Comparison of ENCODE assay signal across 1 cellular context in the genomic region with DNA sequence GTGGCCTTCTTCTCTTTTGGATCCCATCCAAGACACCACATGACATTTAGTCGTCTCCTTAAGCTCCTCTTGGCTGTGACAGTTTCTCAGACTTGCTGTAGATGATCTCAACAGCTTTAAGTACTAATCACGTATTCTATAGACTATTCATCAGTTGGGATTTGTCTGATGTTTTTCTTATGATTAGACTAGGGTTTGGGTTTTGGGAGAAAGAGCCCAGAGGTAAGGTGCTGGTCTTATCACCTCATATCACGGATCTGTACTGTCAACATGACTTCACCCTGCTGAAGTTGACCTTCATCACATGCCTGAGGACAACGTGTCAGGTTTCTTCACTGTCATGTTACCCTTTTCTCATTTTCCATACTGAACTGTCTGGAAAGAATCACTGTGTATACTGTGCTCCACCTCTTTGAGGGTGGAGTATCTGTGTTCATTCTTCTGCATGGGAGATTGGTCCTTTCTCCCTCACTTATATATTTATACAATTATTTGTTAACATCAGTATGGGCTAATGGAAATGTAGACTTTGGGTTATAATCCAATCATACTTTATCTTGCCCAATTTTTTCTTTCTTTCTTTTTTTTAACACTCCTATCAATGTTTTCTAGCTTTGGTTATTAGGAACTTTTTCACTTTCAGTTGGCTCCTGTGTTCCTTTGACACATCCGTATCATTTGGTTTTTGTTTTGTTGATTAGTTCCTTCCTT.
TF ChIP-seq lines count a peak whose summit lies in the region.

No MANE protein-coding gene starts in this region.

TF ChIP-seq in K562, 482 proteins besides CTCF, POLR2A, EP300 and RAD21 (continues in another document):
- no peak for TF ChIP-seq PPARD (CRISPR knock-in tag; IDR thresholded peaks at IDR 0.05)
- no peak for TF ChIP-seq NR1H2 (CRISPR knock-in tag; IDR thresholded peaks at IDR 0.05)
- TF ChIP-seq RBM25 (IDR thresholded peaks at IDR 0.05; ENCODE audit: low read depth, low read length, severe bottlenecking): no peak
- TF ChIP-seq, protein P1, sequence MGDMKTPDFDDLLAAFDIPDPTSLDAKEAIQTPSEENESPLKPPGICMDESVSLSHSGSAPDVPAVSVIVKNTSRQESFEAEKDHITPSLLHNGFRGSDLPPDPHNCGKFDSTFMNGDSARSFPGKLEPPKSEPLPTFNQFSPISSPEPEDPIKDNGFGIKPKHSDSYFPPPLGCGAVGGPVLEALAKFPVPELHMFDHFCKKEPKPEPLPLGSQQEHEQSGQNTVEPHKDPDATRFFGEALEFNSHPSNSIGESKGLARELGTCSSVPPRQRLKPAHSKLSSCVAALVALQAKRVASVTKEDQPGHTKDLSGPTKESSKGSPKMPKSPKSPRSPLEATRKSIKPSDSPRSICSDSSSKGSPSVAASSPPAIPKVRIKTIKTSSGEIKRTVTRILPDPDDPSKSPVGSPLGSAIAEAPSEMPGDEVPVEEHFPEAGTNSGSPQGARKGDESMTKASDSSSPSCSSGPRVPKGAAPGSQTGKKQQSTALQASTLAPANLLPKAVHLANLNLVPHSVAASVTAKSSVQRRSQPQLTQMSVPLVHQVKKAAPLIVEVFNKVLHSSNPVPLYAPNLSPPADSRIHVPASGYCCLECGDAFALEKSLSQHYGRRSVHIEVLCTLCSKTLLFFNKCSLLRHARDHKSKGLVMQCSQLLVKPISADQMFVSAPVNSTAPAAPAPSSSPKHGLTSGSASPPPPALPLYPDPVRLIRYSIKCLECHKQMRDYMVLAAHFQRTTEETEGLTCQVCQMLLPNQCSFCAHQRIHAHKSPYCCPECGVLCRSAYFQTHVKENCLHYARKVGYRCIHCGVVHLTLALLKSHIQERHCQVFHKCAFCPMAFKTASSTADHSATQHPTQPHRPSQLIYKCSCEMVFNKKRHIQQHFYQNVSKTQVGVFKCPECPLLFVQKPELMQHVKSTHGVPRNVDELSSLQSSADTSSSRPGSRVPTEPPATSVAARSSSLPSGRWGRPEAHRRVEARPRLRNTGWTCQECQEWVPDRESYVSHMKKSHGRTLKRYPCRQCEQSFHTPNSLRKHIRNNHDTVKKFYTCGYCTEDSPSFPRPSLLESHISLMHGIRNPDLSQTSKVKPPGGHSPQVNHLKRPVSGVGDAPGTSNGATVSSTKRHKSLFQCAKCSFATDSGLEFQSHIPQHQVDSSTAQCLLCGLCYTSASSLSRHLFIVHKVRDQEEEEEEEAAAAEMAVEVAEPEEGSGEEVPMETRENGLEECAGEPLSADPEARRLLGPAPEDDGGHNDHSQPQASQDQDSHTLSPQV (IDR thresholded peaks at IDR 0.05): peak; percentile 38; the same call in 1 of the 2 replicates
- TF ChIP-seq JUNB (CRISPR knock-in tag; conservative IDR thresholded peaks at IDR 0.05): no peak
- TF ChIP-seq HDAC1 (IDR thresholded peaks at IDR 0.05): peak in 1 of 2 experiments; percentile 46; a peak in 1 of 4 replicates
- TF ChIP-seq KLF6 (CRISPR knock-in tag; IDR thresholded peaks at IDR 0.05; ENCODE audit: borderline replicate concordance): peak; percentile 67; the same call in 1 of the 2 replicates
- peak; percentile 83 for TF ChIP-seq DPF2 (IDR thresholded peaks at IDR 0.05)
- TF ChIP-seq, protein P2, sequence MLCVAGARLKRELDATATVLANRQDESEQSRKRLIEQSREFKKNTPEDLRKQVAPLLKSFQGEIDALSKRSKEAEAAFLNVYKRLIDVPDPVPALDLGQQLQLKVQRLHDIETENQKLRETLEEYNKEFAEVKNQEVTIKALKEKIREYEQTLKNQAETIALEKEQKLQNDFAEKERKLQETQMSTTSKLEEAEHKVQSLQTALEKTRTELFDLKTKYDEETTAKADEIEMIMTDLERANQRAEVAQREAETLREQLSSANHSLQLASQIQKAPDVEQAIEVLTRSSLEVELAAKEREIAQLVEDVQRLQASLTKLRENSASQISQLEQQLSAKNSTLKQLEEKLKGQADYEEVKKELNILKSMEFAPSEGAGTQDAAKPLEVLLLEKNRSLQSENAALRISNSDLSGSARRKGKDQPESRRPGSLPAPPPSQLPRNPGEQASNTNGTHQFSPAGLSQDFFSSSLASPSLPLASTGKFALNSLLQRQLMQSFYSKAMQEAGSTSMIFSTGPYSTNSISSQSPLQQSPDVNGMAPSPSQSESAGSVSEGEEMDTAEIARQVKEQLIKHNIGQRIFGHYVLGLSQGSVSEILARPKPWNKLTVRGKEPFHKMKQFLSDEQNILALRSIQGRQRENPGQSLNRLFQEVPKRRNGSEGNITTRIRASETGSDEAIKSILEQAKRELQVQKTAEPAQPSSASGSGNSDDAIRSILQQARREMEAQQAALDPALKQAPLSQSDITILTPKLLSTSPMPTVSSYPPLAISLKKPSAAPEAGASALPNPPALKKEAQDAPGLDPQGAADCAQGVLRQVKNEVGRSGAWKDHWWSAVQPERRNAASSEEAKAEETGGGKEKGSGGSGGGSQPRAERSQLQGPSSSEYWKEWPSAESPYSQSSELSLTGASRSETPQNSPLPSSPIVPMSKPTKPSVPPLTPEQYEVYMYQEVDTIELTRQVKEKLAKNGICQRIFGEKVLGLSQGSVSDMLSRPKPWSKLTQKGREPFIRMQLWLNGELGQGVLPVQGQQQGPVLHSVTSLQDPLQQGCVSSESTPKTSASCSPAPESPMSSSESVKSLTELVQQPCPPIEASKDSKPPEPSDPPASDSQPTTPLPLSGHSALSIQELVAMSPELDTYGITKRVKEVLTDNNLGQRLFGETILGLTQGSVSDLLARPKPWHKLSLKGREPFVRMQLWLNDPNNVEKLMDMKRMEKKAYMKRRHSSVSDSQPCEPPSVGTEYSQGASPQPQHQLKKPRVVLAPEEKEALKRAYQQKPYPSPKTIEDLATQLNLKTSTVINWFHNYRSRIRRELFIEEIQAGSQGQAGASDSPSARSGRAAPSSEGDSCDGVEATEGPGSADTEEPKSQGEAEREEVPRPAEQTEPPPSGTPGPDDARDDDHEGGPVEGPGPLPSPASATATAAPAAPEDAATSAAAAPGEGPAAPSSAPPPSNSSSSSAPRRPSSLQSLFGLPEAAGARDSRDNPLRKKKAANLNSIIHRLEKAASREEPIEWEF (CRISPR knock-in tag; IDR thresholded peaks at IDR 0.05): no peak
- no peak for TF ChIP-seq XRCC3 (IDR thresholded peaks at IDR 0.05)
- no peak for TF ChIP-seq PHB2 (IDR thresholded peaks at IDR 0.05; ENCODE audit: low read depth)
- TF ChIP-seq CBX8 (IDR thresholded peaks at IDR 0.05; ENCODE audit: borderline replicate concordance, extremely low read depth, low read depth, low read length, poor library complexity, severe bottlenecking): no peak
- TF ChIP-seq EGR1 (conservative IDR thresholded peaks at IDR 0.05): no peak
- TF ChIP-seq ZC3H11A (IDR thresholded peaks at IDR 0.05; ENCODE audit: low read depth, low read length): no peak
- TF ChIP-seq, protein P3, sequence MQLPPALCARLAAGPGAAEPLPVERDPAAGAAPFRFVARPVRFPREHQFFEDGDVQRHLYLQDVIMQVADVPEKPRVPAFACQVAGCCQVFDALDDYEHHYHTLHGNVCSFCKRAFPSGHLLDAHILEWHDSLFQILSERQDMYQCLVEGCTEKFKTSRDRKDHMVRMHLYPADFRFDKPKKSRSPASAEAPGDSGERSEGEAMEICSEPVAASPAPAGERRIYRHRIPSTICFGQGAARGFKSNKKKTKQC (CRISPR knock-in tag; IDR thresholded peaks at IDR 0.05): no peak
- TF ChIP-seq SMARCE1 (IDR thresholded peaks at IDR 0.05): peak; percentile 77; the same call in 1 of the 2 replicates
- TF ChIP-seq HLTF (IDR thresholded peaks at IDR 0.05): no peak
- TF ChIP-seq TBL1XR1 (IDR thresholded peaks at IDR 0.05; ENCODE audit: low read length in 2 of 2): no peak
- TF ChIP-seq ESRRA (IDR thresholded peaks at IDR 0.05; ENCODE audit: borderline replicate concordance, low read depth): peak; percentile 99
- no peak for TF ChIP-seq ZNF57 (CRISPR knock-in tag; IDR thresholded peaks at IDR 0.05)
- 0 out of 4 replicates have a peak, but pooled peaks of 1 of the 2 experiments have one; percentile 34 for TF ChIP-seq NRF1 (conservative IDR thresholded peaks at IDR 0.05 in 1 of 2, IDR thresholded peaks at IDR 0.05 in 1 of 2)
- TF ChIP-seq, protein P4, sequence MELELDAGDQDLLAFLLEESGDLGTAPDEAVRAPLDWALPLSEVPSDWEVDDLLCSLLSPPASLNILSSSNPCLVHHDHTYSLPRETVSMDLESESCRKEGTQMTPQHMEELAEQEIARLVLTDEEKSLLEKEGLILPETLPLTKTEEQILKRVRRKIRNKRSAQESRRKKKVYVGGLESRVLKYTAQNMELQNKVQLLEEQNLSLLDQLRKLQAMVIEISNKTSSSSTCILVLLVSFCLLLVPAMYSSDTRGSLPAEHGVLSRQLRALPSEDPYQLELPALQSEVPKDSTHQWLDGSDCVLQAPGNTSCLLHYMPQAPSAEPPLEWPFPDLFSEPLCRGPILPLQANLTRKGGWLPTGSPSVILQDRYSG (tag; conservative IDR thresholded peaks at IDR 0.05; ENCODE audit: low read depth): no peak
- TF ChIP-seq, protein P5, sequence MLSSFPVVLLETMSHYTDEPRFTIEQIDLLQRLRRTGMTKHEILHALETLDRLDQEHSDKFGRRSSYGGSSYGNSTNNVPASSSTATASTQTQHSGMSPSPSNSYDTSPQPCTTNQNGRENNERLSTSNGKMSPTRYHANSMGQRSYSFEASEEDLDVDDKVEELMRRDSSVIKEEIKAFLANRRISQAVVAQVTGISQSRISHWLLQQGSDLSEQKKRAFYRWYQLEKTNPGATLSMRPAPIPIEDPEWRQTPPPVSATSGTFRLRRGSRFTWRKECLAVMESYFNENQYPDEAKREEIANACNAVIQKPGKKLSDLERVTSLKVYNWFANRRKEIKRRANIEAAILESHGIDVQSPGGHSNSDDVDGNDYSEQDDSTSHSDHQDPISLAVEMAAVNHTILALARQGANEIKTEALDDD (IDR thresholded peaks at IDR 0.05): no peak
- TF ChIP-seq, protein P6, sequence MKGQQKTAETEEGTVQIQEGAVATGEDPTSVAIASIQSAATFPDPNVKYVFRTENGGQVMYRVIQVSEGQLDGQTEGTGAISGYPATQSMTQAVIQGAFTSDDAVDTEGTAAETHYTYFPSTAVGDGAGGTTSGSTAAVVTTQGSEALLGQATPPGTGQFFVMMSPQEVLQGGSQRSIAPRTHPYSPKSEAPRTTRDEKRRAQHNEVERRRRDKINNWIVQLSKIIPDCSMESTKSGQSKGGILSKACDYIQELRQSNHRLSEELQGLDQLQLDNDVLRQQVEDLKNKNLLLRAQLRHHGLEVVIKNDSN (CRISPR knock-in tag; IDR thresholded peaks at IDR 0.05): peak; percentile 55
- TF ChIP-seq LEF1 (IDR thresholded peaks at IDR 0.05): peak; percentile 77; the same call in 1 of the 2 replicates
- TF ChIP-seq, protein P7, sequence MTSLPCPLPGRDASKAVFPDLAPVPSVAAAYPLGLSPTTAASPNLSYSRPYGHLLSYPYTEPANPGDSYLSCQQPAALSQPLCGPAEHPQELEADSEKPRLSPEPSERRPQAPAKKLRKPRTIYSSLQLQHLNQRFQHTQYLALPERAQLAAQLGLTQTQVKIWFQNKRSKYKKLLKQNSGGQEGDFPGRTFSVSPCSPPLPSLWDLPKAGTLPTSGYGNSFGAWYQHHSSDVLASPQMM (CRISPR knock-in tag; IDR thresholded peaks at IDR 0.05): no peak
- no peak for TF ChIP-seq RBM15 (IDR thresholded peaks at IDR 0.05; ENCODE audit: insufficient read depth, low read length)
- peak; percentile 65; the same call in 1 of the 2 replicates for TF ChIP-seq TOE1 (IDR thresholded peaks at IDR 0.05; ENCODE audit: borderline replicate concordance)
- no peak for TF ChIP-seq TOE1 (CRISPR knock-in tag; IDR thresholded peaks at IDR 0.05; ENCODE audit: borderline replicate concordance, low read depth)
- TF ChIP-seq HNRNPUL1 (IDR thresholded peaks at IDR 0.05; ENCODE audit: low read length): no peak
- no peak for TF ChIP-seq ZNF24 (IDR thresholded peaks at IDR 0.05)
- TF ChIP-seq PHTF2 (CRISPR knock-in tag; IDR thresholded peaks at IDR 0.05): no peak
- TF ChIP-seq RAD51 (IDR thresholded peaks at IDR 0.05; ENCODE audit: borderline replicate concordance, low read depth): peak; percentile 62
- TF ChIP-seq, protein P8, sequence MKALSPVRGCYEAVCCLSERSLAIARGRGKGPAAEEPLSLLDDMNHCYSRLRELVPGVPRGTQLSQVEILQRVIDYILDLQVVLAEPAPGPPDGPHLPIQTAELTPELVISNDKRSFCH (CRISPR knock-in tag; IDR thresholded peaks at IDR 0.05): no peak
- TF ChIP-seq, protein P8 (tag; IDR thresholded peaks at IDR 0.05): peak; percentile 52; the same call in 1 of the 2 replicates
- peak; percentile 69; the same call in 1 of the 2 replicates for TF ChIP-seq ZNF197 (CRISPR knock-in tag; IDR thresholded peaks at IDR 0.05; ENCODE audit: low read depth)
- 0 out of 4 replicates have a peak, but pooled peaks of 1 of the 2 experiments have one; percentile 10 for TF ChIP-seq MAZ (CRISPR knock-in tag; conservative IDR thresholded peaks at IDR 0.05 in 1 of 2, IDR thresholded peaks at IDR 0.05 in 1 of 2)
- peak; percentile 42; the same call in 1 of the 2 replicates for TF ChIP-seq EP400 (IDR thresholded peaks at IDR 0.05)
- peak; percentile 54; the same call in 1 of the 2 replicates for TF ChIP-seq NFE2 (IDR thresholded peaks at IDR 0.05; ENCODE audit: low read depth)
- no peak for TF ChIP-seq ERF (CRISPR knock-in tag; IDR thresholded peaks at IDR 0.05)
- no peak; the same call in 1 of the 2 replicates for TF ChIP-seq SP1 (CRISPR knock-in tag; IDR thresholded peaks at IDR 0.05)
- TF ChIP-seq RB1 (IDR thresholded peaks at IDR 0.05; ENCODE audit: low read depth): no peak
- TF ChIP-seq, protein P9, sequence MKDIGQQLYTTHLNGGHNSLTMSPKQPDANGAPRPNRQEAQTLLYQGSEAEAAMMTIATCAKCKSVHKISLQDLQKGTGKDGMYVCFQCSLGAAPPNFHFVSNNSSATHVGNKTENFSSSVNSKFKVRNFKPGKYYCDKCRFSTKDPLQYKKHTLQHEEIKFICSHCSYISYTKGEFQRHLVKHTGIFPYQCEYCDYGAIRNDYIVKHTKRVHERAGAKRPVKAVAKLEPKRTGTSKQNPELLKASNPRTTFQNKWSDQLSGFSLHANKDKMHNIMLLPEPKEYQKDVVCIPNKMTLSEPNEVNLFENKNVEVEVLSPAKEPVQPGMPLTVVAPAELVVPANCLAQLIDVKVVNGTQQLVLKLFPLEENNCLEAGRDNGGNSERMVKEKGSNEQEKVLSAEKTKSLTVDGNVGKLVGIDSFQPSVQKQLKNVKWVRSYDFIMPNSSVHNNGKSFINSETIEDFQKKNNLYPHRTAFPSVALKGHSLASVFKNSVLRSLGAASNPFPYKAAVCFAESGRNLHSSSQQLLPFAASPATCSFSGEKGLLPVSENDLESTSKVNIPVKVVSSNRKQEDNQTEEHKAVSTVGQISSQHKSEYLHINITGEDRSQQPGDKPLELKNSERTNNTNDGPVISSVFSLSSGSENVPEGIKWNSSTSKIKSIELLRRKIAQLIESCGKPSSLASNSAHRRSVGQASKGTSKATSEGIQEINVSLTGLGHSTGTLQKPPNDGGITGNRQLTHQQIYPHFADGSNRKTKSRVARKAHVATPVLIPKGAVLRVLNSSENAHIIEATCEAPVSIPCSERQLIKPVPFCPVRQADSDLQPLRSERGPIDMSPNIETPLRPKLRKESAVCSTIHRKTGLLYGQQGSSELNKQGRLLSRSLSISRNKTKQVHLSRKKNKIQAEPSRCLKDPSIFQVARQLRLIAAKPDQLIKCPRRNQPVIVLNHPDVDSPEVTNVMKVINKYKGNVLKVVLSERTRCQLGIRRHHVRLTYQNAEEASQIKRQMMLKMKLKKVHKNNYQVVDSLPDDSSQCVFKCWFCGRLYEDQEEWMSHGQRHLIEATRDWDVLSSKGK (CRISPR knock-in tag; IDR thresholded peaks at IDR 0.05): no peak
- peak; percentile 80; the same call in 1 of the 2 replicates for TF ChIP-seq ZNF584 (CRISPR knock-in tag; IDR thresholded peaks at IDR 0.05; ENCODE audit: low read depth)
